ENCODE assay signal across 8 cellular contexts in genomic region chr17:40062347-40063033, GRCh38. TPM values are rescaled to one million over a fixed set of nuclear protein-coding genes. Genes with fewer than 3 reads are reported as not detected.
A peak's percentile ranks its signal among the peaks of the same experiment; 100 is the strongest.
DNase-seq lines count a peak whose midpoint lies in the region; ATAC-seq and TF ChIP-seq lines count a peak whose summit lies in the region.

TSS of gene THRA (plus strand) at chr17:40062965. CDS start at chr17:40074489, 11,524 bp downstream.

- H3K27ac Mint-ChIP-seq in T-cell: peak within 1 kb of the TSS; percentile 90 to 96

- peak; percentile 75 for TF ChIP-seq CTCF in 22Rv1 (IDR thresholded peaks at IDR 0.05)

- ATAC-seq in GM18498 (IDR thresholded peaks at IDR 0.05; ENCODE audit: unreplicated experiment): peak; percentile 84
- ATAC-seq in T-cell (replicated peaks in 1 of 4): peak; percentile 91 to 93 (median 92)
- peak; percentile 79 for ATAC-seq in left ventricle myocardium superior

- intact Hi-C loops in left ventricle myocardium superior (cut with micrococcal nuclease): loop anchor here (5.0 kb wide), 1 partner anchor 50 kb away; no protein-coding TSS in a partner anchor
- intact Hi-C loops in posterior cingulate gyrus (cut with DNase I): loop anchor here (1.0 kb wide), 1 partner anchor 13 kb away; no protein-coding TSS in a partner anchor

- H3K4me1 Mint-ChIP-seq in T-cell: peaks cover 45 to 49% (median 47%) of the 10 kb centered on the region in 3 donors

- CTCF ChIA-PET in T-cell (lab: Charles Lee): interaction anchor here (1.1 to 3.7 kb wide), 3 partner anchors 12 to 51 kb away, joined by 3 to 15 read pairs (median 4); no protein-coding TSS in a partner anchor

- peak within 1 kb of the TSS; percentile 50 for H3K27ac ChIP-seq in 22Rv1

- peak within 1 kb of the TSS; percentile 88 to 91 (median 91) for H3K4me3 Mint-ChIP-seq in T-cell

- H3K9me3 Mint-ChIP-seq in T-cell: no peaks in the 10 kb centered on the region

- no peaks in the 10 kb centered on the region for H3K36me3 Mint-ChIP-seq in T-cell

- POLR2A ChIA-PET in T-cell (lab: Charles Lee): interaction anchor here in 1 of 2 donors (0.5 kb wide), 1 partner anchor 298 kb away, joined by 3 read pairs; no protein-coding TSS in a partner anchor

- no peaks in the 10 kb centered on the region for H3K27me3 Mint-ChIP-seq in T-cell

- DNase-seq in HT-29 (ENCODE audit: low spot score) (peak; percentile 63), T-cell (peak; percentile 34 to 79 (median 66)), amygdala (lab: John Stamatoyannopoulos, UW) (peak in 40 of 56 donors; percentile 27 to 82 (median 60)), left ventricle myocardium superior (peak; percentile 91), posterior cingulate gyrus (peak in 8 of 10 donors; percentile 63 to 96 (median 79)), NCI-H128 (lab: John Stamatoyannopoulos, UW; ENCODE audit: unreplicated experiment) (no peak)

RNA-seq across cellular contexts. Expression of gene THRA, which starts in this region (rescaled TPM):
- total RNA-seq in HT-29 (2014; rRNA removed; shearing (Covaris generic)): 31.1 and 33.2 TPM in 2 replicates
- 10 to 100 TPM; 30.4 to 54.0 (median 48.9) TPM for total RNA-seq in T-cell
- 98.1 TPM for total RNA-seq in left ventricle myocardium superior
